Comparison of ENCODE assay signal across 8 cellular contexts in the genomic region with DNA sequence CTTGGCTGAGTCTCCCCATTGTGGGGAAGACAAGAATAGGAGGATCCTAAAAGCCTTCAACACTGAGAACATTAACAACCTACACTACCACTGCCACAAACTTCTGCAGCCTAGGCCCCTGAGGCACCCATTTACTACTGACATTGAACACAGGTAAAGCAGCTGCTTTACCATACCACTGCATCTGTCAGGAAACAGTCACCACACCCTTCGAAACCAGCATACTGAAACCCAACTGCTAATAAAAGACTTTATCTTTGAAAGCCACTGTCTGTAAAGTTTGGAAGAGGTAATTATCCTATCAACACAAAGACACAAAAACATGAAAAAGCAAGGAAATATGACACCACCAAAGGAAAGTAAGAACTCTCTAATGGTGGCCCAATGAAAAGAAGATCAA. TPM values are rescaled to one million over a fixed set of nuclear protein-coding genes. Genes with fewer than 3 reads are reported as not detected.
A peak's percentile ranks its signal among the peaks of the same experiment; 100 is the strongest.
DNase-seq lines count a peak whose midpoint lies in the region; ATAC-seq and TF ChIP-seq lines count a peak whose summit lies in the region.

No MANE protein-coding gene starts in this region.

- H3K14ac ChIP-seq in neuronal stem cell (ENCODE audit: low read length): no peak overlapping the region

- peaks cover 83% of the 10 kb centered on the region for H3K79me2 ChIP-seq in Loucy (ENCODE audit: insufficient read depth, low read length)

- peaks cover 2% of the 10 kb centered on the region for H3K79me1 ChIP-seq in neuronal stem cell (ENCODE audit: low read depth, low read length)

- no peak overlapping the region for H4K91ac ChIP-seq in neuronal stem cell (ENCODE audit: low read depth, low read length, poor library complexity)

- peaks cover 6% of the 10 kb centered on the region; the same call in 1 of the 2 replicates for H3K9me3 ChIP-seq in Loucy (ENCODE audit: insufficient read depth, low read depth, low read length)
- peaks cover 28 to 57% of the 10 kb centered on the region in 2 donors for H3K9me3 ChIP-seq in neuronal stem cell (replicated peaks in 1 of 2; ENCODE audit: control insufficient read depth in 2 of 2, insufficient read depth in 1 of 2, low read depth in 1 of 2, low read length in 2 of 2)

- H3K36me3 ChIP-seq in Loucy (ENCODE audit: insufficient read depth, low read length) (peaks cover 4% of the 10 kb centered on the region; the same call in 1 of the 2 replicates), neuronal stem cell (replicated peaks in 1 of 2; ENCODE audit: control insufficient read depth in 2 of 2, insufficient read depth in 2 of 2, low read length in 2 of 2) (peaks cover 15 to 42% of the 10 kb centered on the region in 2 donors)

- no peak for TF ChIP-seq CTCF in natural killer cell (IDR thresholded peaks at IDR 0.05)
- no peak for TF ChIP-seq CTCF in Loucy (conservative IDR thresholded peaks at IDR 0.05; ENCODE audit: low read length)
- no peak for TF ChIP-seq CTCF in mesothelial cell of epicardium (IDR thresholded peaks at IDR 0.05; ENCODE audit: unreplicated experiment)

- H3K4me2 ChIP-seq in Loucy (ENCODE audit: low read depth, low read length, poor library complexity, severe bottlenecking): peak overlapping the region; percentile 95
- no peak overlapping the region for H3K4me2 ChIP-seq in neuronal stem cell (ENCODE audit: insufficient read depth, low read length, poor library complexity, severe bottlenecking)

- H3K4ac ChIP-seq in neuronal stem cell (ENCODE audit: low read length): no peak overlapping the region

- no peaks in the 10 kb centered on the region for H3K9me2 ChIP-seq in Loucy (replicated peaks; ENCODE audit: low read depth, low read length)

- H3K4me3 Mint-ChIP-seq in natural killer cell (peak overlapping the region; percentile 4), mesothelial cell of epicardium (no peak overlapping the region)
- no peak overlapping the region for H3K4me3 Mint-ChIP-seq in natural killer cell treated with Interleukin-12 subunit alpha and Interleukin-12 subunit beta and Interleukin-15 and Interleukin-18, amount 100 ng/mL, for 72 hours

- intact Hi-C loops in natural killer cell (cut with micrococcal nuclease): no loop called here

- H2AK5ac ChIP-seq in neuronal stem cell (ENCODE audit: low read depth, low read length): no peak overlapping the region

- DNase-seq in natural killer cell (no peak), caudate nucleus (lab: John Stamatoyannopoulos, UW) (no peak), neuronal stem cell (ENCODE audit: low spot score) (no peak), NCI-H526 (lab: John Stamatoyannopoulos, UW) (no peak), mesothelial cell of epicardium (ENCODE audit: low spot score in 2 of 2, unreplicated experiment in 2 of 2) (no peak)
- DNase-seq in natural killer cell treated with Interleukin-12 subunit alpha and Interleukin-12 subunit beta and Interleukin-15 and Interleukin-18, amount 100 ng/mL, for 72 hours (ENCODE audit: low spot score): no peak

- no peak overlapping the region for H2BK15ac ChIP-seq in neuronal stem cell (ENCODE audit: low read length)

- no peak overlapping the region for H2BK5ac ChIP-seq in neuronal stem cell (ENCODE audit: low read length)

- H4K20me1 ChIP-seq in Loucy (ENCODE audit: insufficient read depth, low read length, poor library complexity, severe bottlenecking): peaks cover 21% of the 10 kb centered on the region

- H3K9me3 Mint-ChIP-seq in natural killer cell (peaks cover 2 to 11% of the 10 kb centered on the region in 2 donors), mesothelial cell of epicardium (peaks cover 22% of the 10 kb centered on the region)
- peaks cover 3% of the 10 kb centered on the region for H3K9me3 Mint-ChIP-seq in natural killer cell treated with Interleukin-12 subunit alpha and Interleukin-12 subunit beta and Interleukin-15 and Interleukin-18, amount 100 ng/mL, for 72 hours

- no peaks in the 10 kb centered on the region for H3K27me3 ChIP-seq in Loucy (ENCODE audit: insufficient read depth, low read length, poor library complexity, severe bottlenecking)
- H3K27me3 ChIP-seq in neuronal stem cell (ENCODE audit: control insufficient read depth in 3 of 3, insufficient read depth in 3 of 3, low read depth in 1 of 3, low read length in 3 of 3): no peaks in the 10 kb centered on the region

- no peaks in the 10 kb centered on the region for H3K27me3 Mint-ChIP-seq in natural killer cell (ENCODE audit: low read depth in 2 of 2)
- no peaks in the 10 kb centered on the region for H3K27me3 Mint-ChIP-seq in natural killer cell treated with Interleukin-12 subunit alpha and Interleukin-12 subunit beta and Interleukin-15 and Interleukin-18, amount 100 ng/mL, for 72 hours
- no peaks in the 10 kb centered on the region for H3K27me3 Mint-ChIP-seq in mesothelial cell of epicardium (ENCODE audit: low read depth)

- peaks cover 67% of the 10 kb centered on the region for H3K4me1 ChIP-seq in Loucy (ENCODE audit: insufficient read depth, low read length, poor library complexity, severe bottlenecking)
- H3K4me1 ChIP-seq in neuronal stem cell (ENCODE audit: control insufficient read depth in 2 of 2, insufficient read depth in 1 of 2, low read depth in 1 of 2, low read length in 2 of 2): no peaks in the 10 kb centered on the region

- H3F3A ChIP-seq in Loucy (ENCODE audit: low read depth): peaks cover 6% of the 10 kb centered on the region; the same call in 1 of the 2 replicates

- peaks cover 33 to 56% of the 10 kb centered on the region in 2 donors for H3K4me1 Mint-ChIP-seq in natural killer cell
- peaks cover 24 to 28% of the 10 kb centered on the region in 2 donors for H3K4me1 Mint-ChIP-seq in natural killer cell treated with Interleukin-12 subunit alpha and Interleukin-12 subunit beta and Interleukin-15 and Interleukin-18, amount 100 ng/mL, for 72 hours (ENCODE audit: low read depth in 2 of 2)
- peaks cover 11% of the 10 kb centered on the region for H3K4me1 Mint-ChIP-seq in mesothelial cell of epicardium

- peak overlapping the region in 1 of 2 donors; percentile 59 for H3K27ac Mint-ChIP-seq in natural killer cell
- H3K27ac Mint-ChIP-seq in natural killer cell treated with Interleukin-12 subunit alpha and Interleukin-12 subunit beta and Interleukin-15 and Interleukin-18, amount 100 ng/mL, for 72 hours: no peak overlapping the region
- H3K27ac Mint-ChIP-seq in mesothelial cell of epicardium: no peak overlapping the region

- H3K27ac ChIP-seq in caudate nucleus (ENCODE audit: low read depth, low read length): no peak overlapping the region
- no peak overlapping the region for H3K27ac ChIP-seq in neuronal stem cell (replicated peaks; ENCODE audit: low read length)

- H4K8ac ChIP-seq in neuronal stem cell (ENCODE audit: low read depth, low read length): no peak overlapping the region

- ATAC-seq in natural killer cell: no peak
- ATAC-seq in natural killer cell treated with Interleukin-12 subunit alpha and Interleukin-12 subunit beta and Interleukin-15 and Interleukin-18, amount 100 ng/mL, for 72 hours: no peak
- ATAC-seq in HG02623 (IDR thresholded peaks at IDR 0.05; ENCODE audit: unreplicated experiment): peak; percentile 71

- no CpG with 5 or more reads among the region's 1 CpG for WGBS in neuronal stem cell (ENCODE audit: extremely low coverage in 2 of 2, insufficient read length in 2 of 2, insufficient replicate concordance in 1 of 2), 2 donors

- H2BK12ac ChIP-seq in neuronal stem cell (ENCODE audit: low read length): no peak overlapping the region

- H3K36me3 Mint-ChIP-seq in natural killer cell (peaks cover 16% of the 10 kb centered on the region), mesothelial cell of epicardium (peaks cover 32% of the 10 kb centered on the region)
- H3K36me3 Mint-ChIP-seq in natural killer cell treated with Interleukin-12 subunit alpha and Interleukin-12 subunit beta and Interleukin-15 and Interleukin-18, amount 100 ng/mL, for 72 hours: peaks cover 16% of the 10 kb centered on the region

- H3K4me3 ChIP-seq in Loucy (ENCODE audit: low read length, poor library complexity, severe bottlenecking) (peak overlapping the region; percentile 95), neuronal stem cell (ENCODE audit: low read length in 2 of 2) (no peak overlapping the region)

- no peak overlapping the region for H3K18ac ChIP-seq in neuronal stem cell (ENCODE audit: low read length)

- peak overlapping the region; percentile 70 for H3K9ac ChIP-seq in Loucy (ENCODE audit: low read depth, low read length, poor library complexity, severe bottlenecking)
- no peak overlapping the region for H3K9ac ChIP-seq in neuronal stem cell (ENCODE audit: low read depth, low read length, poor library complexity)

- no peak overlapping the region for H3K23ac ChIP-seq in neuronal stem cell (ENCODE audit: low read depth, low read length, poor library complexity)

- H2BK120ac ChIP-seq in neuronal stem cell (ENCODE audit: low read depth, low read length): no peak overlapping the region

- H2AFZ ChIP-seq in Loucy (ENCODE audit: low read length) (no peak overlapping the region), neuronal stem cell (ENCODE audit: low read length) (no peak overlapping the region)

RNA-seq across cellular contexts. Expression of a gene that starts 7.4 kb away (rescaled TPM):
- total RNA-seq in natural killer cell: 10 to 100 TPM; 15.0 to 21.3 (median 19.3) TPM
- total RNA-seq in natural killer cell treated with Interleukin-12 subunit alpha and Interleukin-12 subunit beta and Interleukin-15 and Interleukin-18, amount 100 ng/mL, for 72 hours: 10 to 100 TPM; 16.0 to 16.6 TPM
- polyA plus RNA-seq in neuronal stem cell (2013, experiment 1 of 2): 11.8 TPM
- polyA plus RNA-seq in neuronal stem cell (2013, experiment 2 of 2): 14.2 TPM
- total RNA-seq in mesothelial cell of epicardium: 24.8 to 28.7 TPM (median 27.0 TPM) in 3 replicates
